8 cellular contexts compared by ENCODE assay signal in the genomic region with DNA sequence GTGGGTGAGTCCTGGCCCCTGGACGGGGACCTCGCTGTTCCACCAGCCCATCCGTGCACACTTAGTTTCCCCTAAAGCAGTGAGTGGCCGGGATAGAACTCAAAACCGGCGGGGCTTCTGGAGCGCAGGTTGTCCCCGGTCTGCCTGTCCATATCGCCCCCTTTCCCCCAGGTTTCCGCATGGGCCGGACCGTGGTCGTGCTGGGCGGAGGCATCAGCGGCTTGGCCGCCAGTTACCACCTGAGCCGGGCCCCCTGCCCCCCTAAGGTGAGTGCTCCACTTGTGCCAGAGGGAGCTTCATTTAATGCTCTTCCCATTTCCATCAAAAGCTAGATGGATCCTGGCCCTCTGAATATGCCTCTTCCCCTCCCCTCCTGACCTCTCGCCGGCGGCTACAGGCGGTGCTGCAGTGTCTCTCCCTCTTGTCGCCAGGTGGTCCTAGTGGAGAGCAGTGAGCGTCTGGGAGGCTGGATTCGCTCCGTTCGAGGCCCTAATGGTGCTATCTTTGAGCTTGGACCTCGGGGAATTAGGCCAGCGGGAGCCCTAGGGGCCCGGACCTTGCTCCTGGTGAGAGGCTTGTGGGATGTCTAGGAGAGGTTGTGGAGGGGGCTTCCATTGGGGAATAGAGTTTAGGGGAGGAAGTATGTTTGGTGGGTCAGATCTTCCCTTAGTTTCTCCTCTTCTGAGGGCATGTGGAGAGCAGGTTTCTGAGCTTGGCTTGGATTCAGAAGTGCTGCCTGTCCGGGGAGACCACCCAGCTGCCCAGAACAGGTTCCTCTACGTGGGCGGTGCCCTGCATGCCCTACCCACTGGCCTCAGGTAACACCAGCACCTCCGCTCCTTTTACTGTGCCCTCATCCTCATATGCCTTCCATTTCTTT. TPM values are rescaled to one million over a fixed set of nuclear protein-coding genes. Genes with fewer than 3 reads are reported as not detected.
DNase-seq lines count a peak whose midpoint lies in the region; ATAC-seq and TF ChIP-seq lines count a peak whose summit lies in the region.

No MANE protein-coding gene starts in this region.

- TF ChIP-seq CTCF in DND-41 (IDR thresholded peaks at IDR 0.05; ENCODE audit: borderline replicate concordance, extremely low read depth, low read length, poor library complexity, severe bottlenecking) (peak; percentile 5), SK-N-SH (IDR thresholded peaks at IDR 0.05) (no peak), esophagus squamous epithelium (IDR thresholded peaks at IDR 0.05) (no peak)

- CTCF ChIA-PET in SK-N-SH (lab: Yijun Ruan, JAX), result interaction anchor here (0.7 to 2.9 kb wide), 16 partner anchors 8 to 915 kb away, joined by 3 to 29 read pairs (median 6); a partner anchor contains a TSS

- peak overlapping the region; percentile 90 for H3K9ac ChIP-seq in DND-41 (ENCODE audit: low read depth, low read length)
- peak overlapping the region; percentile 76 for H3K9ac ChIP-seq in SK-N-SH

- POLR2A ChIA-PET in SK-N-SH (lab: Yijun Ruan, JAX), result interaction anchor here (1.0 to 1.4 kb wide), 4 partner anchors 10 to 122 kb away, joined by 3 to 11 read pairs (median 5); a partner anchor contains a TSS

- no peaks in the 10 kb centered on the region for H4K20me1 ChIP-seq in DND-41 (ENCODE audit: insufficient read depth, low read length)
- H4K20me1 ChIP-seq in SK-N-SH (ENCODE audit: insufficient read depth), result no peaks in the 10 kb centered on the region

- peaks cover 14% of the 10 kb centered on the region for H3F3A ChIP-seq in SK-N-SH (replicated peaks; ENCODE audit: insufficient read depth)

- H3K27me3 ChIP-seq in DND-41 (ENCODE audit: insufficient read depth, low read length, poor library complexity) (no peaks in the 10 kb centered on the region), SK-N-SH (ENCODE audit: insufficient read depth) (no peaks in the 10 kb centered on the region), esophagus squamous epithelium (no peaks in the 10 kb centered on the region), neuron (ENCODE audit: insufficient read depth, low read length) (no peaks in the 10 kb centered on the region)

- intact Hi-C loops in esophagus squamous epithelium (cut with DNase I), result no loop called here

- no peak for TF ChIP-seq POLR2A in esophagus squamous epithelium (IDR thresholded peaks at IDR 0.05)

- H3K4me3 ChIP-seq in DND-41 (ENCODE audit: low read depth in 1 of 2, low read length in 2 of 2) (peak overlapping the region; percentile 79 to 92), SK-N-SH (ENCODE audit: low read depth in 2 of 2, low read length in 1 of 2) (peak overlapping the region; percentile 80 to 90), esophagus squamous epithelium (peak overlapping the region; percentile 46 to 79 (median 67)), neuron (ENCODE audit: low read length) (peak overlapping the region; percentile 89)

- H3K4me2 ChIP-seq in DND-41 (ENCODE audit: insufficient read depth, low read length), result peak overlapping the region; percentile 100
- peak overlapping the region; percentile 98 for H3K4me2 ChIP-seq in SK-N-SH

- TF ChIP-seq EP300 in SK-N-SH (IDR thresholded peaks at IDR 0.05; ENCODE audit: borderline replicate concordance in 1 of 2, low read depth in 1 of 2, low read length in 1 of 2), result no peak

- 14% methylated on average over 32 of the region's 33 CpGs for WGBS in SK-N-SH (ENCODE audit: low lambda C conversion rate)
- whole genome bisulfite sequencing in esophagus squamous epithelium, 2 donors, result 6 to 17% methylated on average over 10 to 23 of the region's 33 CpGs

- H2AFZ ChIP-seq in DND-41 (ENCODE audit: low read depth, low read length) (peak overlapping the region; percentile 96), SK-N-SH (ENCODE audit: low read depth) (peak overlapping the region; percentile 71), neuron (ENCODE audit: low read depth, low read length) (peak overlapping the region; percentile 44)

- H3K4me1 ChIP-seq in DND-41 (ENCODE audit: insufficient read depth, low read length) (peaks cover 55% of the 10 kb centered on the region), SK-N-SH (ENCODE audit: control insufficient read depth in 1 of 2, insufficient read depth in 2 of 2, low read depth in 1 of 2, low read length in 1 of 2) (peaks cover 0 to 20% of the 10 kb centered on the region in 2 experiments; a peak in 1 of 4 replicates), esophagus squamous epithelium (peaks cover 19 to 53% (median 22%) of the 10 kb centered on the region in 3 donors), neuron (ENCODE audit: insufficient read depth, low read length) (peaks cover 8% of the 10 kb centered on the region)

- H3K36me3 ChIP-seq in DND-41 (ENCODE audit: insufficient read depth, low read length) (peaks cover 59% of the 10 kb centered on the region), SK-N-SH (replicated peaks in 1 of 2; ENCODE audit: control insufficient read depth in 1 of 2, insufficient read depth in 2 of 2, low read length in 1 of 2) (peaks cover 21 to 59% of the 10 kb centered on the region in 2 experiments), esophagus squamous epithelium (peaks cover 12 to 66% (median 20%) of the 10 kb centered on the region in 3 donors), neuron (ENCODE audit: insufficient read depth, low read length) (peaks cover 45% of the 10 kb centered on the region)

- ATAC-seq in DND-41 (ENCODE audit: insufficient read depth, low read depth), result no peak
- peak; percentile 5 for ATAC-seq in HG02884 (IDR thresholded peaks at IDR 0.05; ENCODE audit: unreplicated experiment)
- no peak for ATAC-seq in HG02610 (IDR thresholded peaks at IDR 0.05; ENCODE audit: unreplicated experiment)

- no peak for TF ChIP-seq RAD21 in SK-N-SH (IDR thresholded peaks at IDR 0.05; ENCODE audit: low read length)

- H3K79me2 ChIP-seq in DND-41 (ENCODE audit: insufficient read depth, low read length) (peaks cover 9% of the 10 kb centered on the region), SK-N-SH (ENCODE audit: insufficient read depth) (peaks cover 5% of the 10 kb centered on the region; the same call in 1 of the 2 replicates)

- no peaks in the 10 kb centered on the region for H3K9me2 ChIP-seq in SK-N-SH

- H3K9me3 ChIP-seq in DND-41 (ENCODE audit: insufficient read depth, low read length, severe bottlenecking), result no peaks in the 10 kb centered on the region
- no peaks in the 10 kb centered on the region for H3K9me3 ChIP-seq in SK-N-SH
- no peaks in the 10 kb centered on the region for H3K9me3 ChIP-seq in esophagus squamous epithelium
- H3K9me3 ChIP-seq in neuron (ENCODE audit: low read length), result no peaks in the 10 kb centered on the region

- DNase-seq in DND-41, result no peak
- DNase-seq in SK-N-SH, result peak; percentile 61
- DNase-seq in esophagus squamous epithelium (lab: John Stamatoyannopoulos, UW), result no peak
- no peak for DNase-seq in activated gamma-delta T cell (lab: John Stamatoyannopoulos, UW)
- no peak for DNase-seq in H4 (ENCODE audit: low spot score)

- peak overlapping the region; percentile 66 for H3K27ac ChIP-seq in DND-41 (ENCODE audit: low read length)
- H3K27ac ChIP-seq in SK-N-SH (ENCODE audit: low read depth in 2 of 2, low read length in 1 of 2), result peak overlapping the region; percentile 86 to 88
- peak overlapping the region; percentile 88 to 94 (median 93) for H3K27ac ChIP-seq in esophagus squamous epithelium

TF ChIP-seq in SK-N-SH, 30 proteins besides CTCF, POLR2A, EP300 and RAD21:
- TF ChIP-seq GATA2 (CRISPR knock-in tag; IDR thresholded peaks at IDR 0.05), result no peak
TF ChIP-seq in SK-N-SH: peak in this region for 0.

RNA-seq across cellular contexts. Expression of a gene that starts 0.7 kb away (rescaled TPM):
- polyA plus RNA-seq in SK-N-SH (2012; rRNA removed), result 30.7 and 47.3 TPM in 2 replicates
- 9.4 and 15.8 TPM in 2 replicates for polyA plus RNA-seq in SK-N-SH (2012; cell fraction: cytosol; rRNA removed)
- polyA plus RNA-seq in SK-N-SH (2012; cell fraction: nucleus; rRNA removed), result 216 and 224 TPM in 2 replicates
- 10 to 100 TPM in 2 of 4 donors, 1 to 10 TPM in 2; 5.8 to 28.8 (median 11.7) TPM for total RNA-seq in esophagus squamous epithelium
- total RNA-seq in H4 (2014; rRNA removed; shearing (Covaris generic)), result 9.2 and 13.9 TPM in 2 replicates

RNA-seq across cellular contexts. Expression of a gene that starts 7.6 kb away (rescaled TPM):
- polyA plus RNA-seq in SK-N-SH (2012; rRNA removed), result 24.5 and 26.8 TPM in 2 replicates
- polyA plus RNA-seq in SK-N-SH (2012; cell fraction: cytosol; rRNA removed), result 13.4 and 18.4 TPM in 2 replicates
- 94.1 and 110 TPM in 2 replicates for polyA plus RNA-seq in SK-N-SH (2012; cell fraction: nucleus; rRNA removed)
- 10 to 100 TPM; 12.1 to 20.4 (median 17.0) TPM for total RNA-seq in esophagus squamous epithelium
- total RNA-seq in H4 (2014; rRNA removed; shearing (Covaris generic)), result 5.8 and 6.9 TPM in 2 replicates

RNA-seq across cellular contexts. Expression of a gene that starts 10.4 kb away (rescaled TPM):
- polyA plus RNA-seq in SK-N-SH (2012; rRNA removed), result 50.5 and 56.5 TPM in 2 replicates
- polyA plus RNA-seq in SK-N-SH (2012; cell fraction: cytosol; rRNA removed), result 36.4 and 47.7 TPM in 2 replicates
- 60.0 and 75.7 TPM in 2 replicates for polyA plus RNA-seq in SK-N-SH (2012; cell fraction: nucleus; rRNA removed)
- total RNA-seq in esophagus squamous epithelium, result 10 to 100 TPM; 16.1 to 29.9 (median 18.1) TPM
- total RNA-seq in H4 (2014; rRNA removed; shearing (Covaris generic)), result 28.0 and 38.0 TPM in 2 replicates

RNA-seq across cellular contexts. Expression of a gene that starts 13.1 kb away (rescaled TPM):
- 150 and 201 TPM in 2 replicates for polyA plus RNA-seq in SK-N-SH (2012; rRNA removed)
- polyA plus RNA-seq in SK-N-SH (2012; cell fraction: cytosol; rRNA removed), result 232 and 236 TPM in 2 replicates
- polyA plus RNA-seq in SK-N-SH (2012; cell fraction: nucleus; rRNA removed), result 40.4 and 62.6 TPM in 2 replicates
- 10 to 100 TPM; 68.3 to 79.9 (median 76.7) TPM for total RNA-seq in esophagus squamous epithelium
- total RNA-seq in H4 (2014; rRNA removed; shearing (Covaris generic)), result 140 and 161 TPM in 2 replicates

RNA-seq across cellular contexts. Expression of a gene that starts 31.9 kb away (rescaled TPM):
- 1.2 and 1.6 TPM in 2 replicates for polyA plus RNA-seq in SK-N-SH (2012; rRNA removed)
- polyA plus RNA-seq in SK-N-SH (2012; cell fraction: cytosol; rRNA removed), result 0.59 and 1.0 TPM in 2 replicates
- polyA plus RNA-seq in SK-N-SH (2012; cell fraction: nucleus; rRNA removed), result 1.5 and 2.0 TPM in 2 replicates
- total RNA-seq in esophagus squamous epithelium, result 1 to 10 TPM; 1.3 to 2.6 (median 1.8) TPM
- not detected in 2 replicates for total RNA-seq in H4 (2014; rRNA removed; shearing (Covaris generic))

Comparison
In these comparisons a context has a peak if more than half of its experiments do, and no peak if none do; other contexts are left out.
1. H2AFZ ChIP-seq: peak in every context shown above with its lines; median percentile 96 in DND-41; 71 in SK-N-SH; 44 in neuron.